Comparison of ENCODE assay signal across 8 cellular contexts in the genomic region with DNA sequence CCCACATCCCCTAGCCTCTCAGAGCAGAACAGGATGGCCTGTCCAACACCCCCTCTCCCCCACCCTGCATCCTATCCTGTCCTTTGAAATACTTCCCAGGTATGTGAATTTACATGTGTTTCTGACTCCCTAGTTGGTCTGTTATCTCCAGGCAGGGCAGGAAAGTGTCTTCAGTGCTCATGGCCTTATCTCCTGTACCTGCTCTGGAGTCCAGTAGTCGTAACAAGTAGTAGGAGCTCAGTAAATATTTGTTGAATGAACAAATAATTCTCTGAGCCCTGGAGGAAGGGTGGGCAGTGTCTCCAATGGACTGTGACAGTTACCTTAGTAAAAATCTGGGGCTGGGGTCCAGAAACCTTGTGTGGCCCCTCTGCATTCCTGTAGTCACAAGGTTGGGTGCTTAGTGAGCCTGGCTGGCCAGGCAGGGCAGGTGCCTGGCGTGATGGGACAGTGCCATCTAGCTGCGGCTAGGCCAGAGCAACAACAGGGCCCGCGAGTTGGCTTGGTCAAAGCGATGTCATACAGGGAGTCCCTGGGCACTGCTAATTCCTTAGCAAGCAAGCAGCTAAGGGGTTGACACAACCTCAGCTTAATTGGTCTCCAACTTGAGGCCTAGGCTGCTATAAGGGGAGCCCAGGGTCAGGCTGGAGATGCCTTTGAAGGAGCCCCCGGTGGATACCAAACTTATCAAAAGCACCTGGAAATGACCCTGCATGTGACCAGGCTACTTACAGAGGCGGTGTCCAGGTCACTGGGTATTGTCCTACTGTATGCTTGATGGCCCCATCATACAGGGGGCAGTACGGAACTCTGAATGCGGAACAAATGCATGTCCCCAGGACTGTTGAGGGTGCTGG.
A peak's percentile ranks its signal among the peaks of the same experiment; 100 is the strongest.
DNase-seq lines count a peak whose midpoint lies in the region; ATAC-seq and TF ChIP-seq lines count a peak whose summit lies in the region.

No MANE protein-coding gene starts in this region.

- H3K4me1 ChIP-seq in left lung: no peaks in the 10 kb centered on the region

- H3K9me3 ChIP-seq in WERI-Rb-1 (ENCODE audit: severe bottlenecking): no peaks in the 10 kb centered on the region
- H3K9me3 ChIP-seq in left lung: no peaks in the 10 kb centered on the region

- H3K36me3 ChIP-seq in WERI-Rb-1: no peaks in the 10 kb centered on the region
- no peaks in the 10 kb centered on the region for H3K36me3 ChIP-seq in left lung

- no peak overlapping the region for H3K27ac ChIP-seq in WERI-Rb-1
- no peak overlapping the region for H3K27ac ChIP-seq in left lung

- H3K27me3 ChIP-seq in WERI-Rb-1 (ENCODE audit: insufficient read depth, low read depth, severe bottlenecking) (no peaks in the 10 kb centered on the region), left lung (peaks cover 0 to 3% of the 10 kb centered on the region in 2 donors)

- intact Hi-C loops in left lung (cut with DNase I): loop anchor here (5.0 to 10.0 kb wide), 2 partner anchors 79 to 87 kb away; a partner anchor contains a TSS

- H3K4me3 ChIP-seq in HFF-Myc (replicated peaks; ENCODE audit: low read depth, low read length) (no peak overlapping the region), WERI-Rb-1 (ENCODE audit: low read depth, low read length) (no peak overlapping the region), left lung (no peak overlapping the region)

- TF ChIP-seq CTCF in HFF-Myc (IDR thresholded peaks at IDR 0.05; ENCODE audit: low read depth, low read length, missing control alignments) (peak; percentile 87), WERI-Rb-1 (IDR thresholded peaks at IDR 0.05; ENCODE audit: low read depth, low read length) (peak; percentile 98), left lung (IDR thresholded peaks at IDR 0.05) (peak; percentile 53 to 68)

- ATAC-seq in left lung: peak; percentile 98
- ATAC-seq in GM18870 (IDR thresholded peaks at IDR 0.05; ENCODE audit: unreplicated experiment): no peak

- DNase-seq in ELR (ENCODE audit: low read depth) (peak; percentile 82), HFF-Myc (ENCODE audit: extremely low read depth, low read depth) (no peak), NCI-H2107 treated with DMSO at 0.1 percent for 48 hours (lab: John Stamatoyannopoulos, UW; ENCODE audit: unreplicated experiment) (peak; percentile 35), WERI-Rb-1 (peak; percentile 83), cerebellum (ENCODE audit: low spot score) (peak; percentile 77), left lung (peak; percentile 74 to 86)
- peak; percentile 32 to 53 for DNase-seq in stimulated activated CD4-positive, alpha-beta T cell treated with anti-CD3 and anti-CD28 coated beads, Interleukin-4, amount 100 ng/mL, for 4 hours
